Comparison of ENCODE assay signal across 8 cellular contexts in genomic region chr5:37738057-37738691, GRCh38.
DNase-seq lines count a peak whose midpoint lies in the region; ATAC-seq and TF ChIP-seq lines count a peak whose summit lies in the region.

No MANE protein-coding gene starts in this region.

- H3K4me3 ChIP-seq in AG09309 (ENCODE audit: control insufficient read depth, low read depth, low read length) (no peak overlapping the region), coronary artery (no peak overlapping the region)

- TF ChIP-seq CTCF in AG09309 (IDR thresholded peaks at IDR 0.05; ENCODE audit: control insufficient read depth, insufficient read depth, low read depth, low read length, missing control alignments) (no peak), chondrocyte (IDR thresholded peaks at IDR 0.05) (no peak), coronary artery (IDR thresholded peaks at IDR 0.05) (no peak)

- no peaks in the 10 kb centered on the region for H3K36me3 Mint-ChIP-seq in chondrocyte (ENCODE audit: low read depth)

- H3K4me3 Mint-ChIP-seq in chondrocyte (ENCODE audit: unreplicated experiment) = no peak overlapping the region

- H3K9me3 Mint-ChIP-seq in chondrocyte (ENCODE audit: low read depth) = no peaks in the 10 kb centered on the region

- DNase-seq in AG09309 (ENCODE audit: low read depth) = peak; percentile 76
- DNase-seq in NCI-H510A (lab: John Stamatoyannopoulos, UW) = peak; percentile 28
- no peak for DNase-seq in chondrocyte (ENCODE audit: low spot score)
- peak; percentile 85 for DNase-seq in pulmonary artery endothelial cell (ENCODE audit: low read depth, low spot score)
- DNase-seq in islet precursor cell = no peak
- DNase-seq in coronary artery (ENCODE audit: low spot score) = no peak

- H3K27me3 Mint-ChIP-seq in chondrocyte (ENCODE audit: low read depth) = no peaks in the 10 kb centered on the region

- peak overlapping the region; percentile 95 for H3K27ac Mint-ChIP-seq in chondrocyte (ENCODE audit: unreplicated experiment)

- peak overlapping the region in 1 of 2 donors; percentile 37 for H3K27ac ChIP-seq in coronary artery

- peaks cover 56% of the 10 kb centered on the region for H3K4me1 Mint-ChIP-seq in chondrocyte (ENCODE audit: low read depth)

- peak; percentile 93 for ATAC-seq in GM18867 (IDR thresholded peaks at IDR 0.05; ENCODE audit: unreplicated experiment)
- ATAC-seq in HG03064 (IDR thresholded peaks at IDR 0.05; ENCODE audit: low read depth, unreplicated experiment) = peak; percentile 87

Comparison
In these comparisons a context has a peak if more than half of its experiments do, and no peak if none do; other contexts are left out.
1. DNase-seq: peak in AG09309 (single experiment), NCI-H510A (single experiment) and pulmonary artery endothelial cell (single experiment); none in chondrocyte (single experiment), islet precursor cell (single experiment) and coronary artery (single experiment).